2 cellular contexts compared by ENCODE assay signal in genomic region chr7:35648367-35648766, GRCh38.
TF ChIP-seq lines count a peak whose summit lies in the region.

No MANE protein-coding gene starts in this region.

TF ChIP-seq in HEK293, 187 proteins besides CTCF, POLR2A, EP300 and RAD21 (continued from another document):
- TF ChIP-seq ZNF449 (tag by site-specific recombination; IDR thresholded peaks at IDR 0.05): no peak
- no peak for TF ChIP-seq ZNF560 (tag by site-specific recombination; IDR thresholded peaks at IDR 0.05; ENCODE audit: borderline replicate concordance)
- TF ChIP-seq ZNF777 (tag by site-specific recombination; IDR thresholded peaks at IDR 0.05; ENCODE audit: borderline replicate concordance): no peak
- no peak for TF ChIP-seq ZFP37 (tag by site-specific recombination; IDR thresholded peaks at IDR 0.05)
- no peak for TF ChIP-seq ZNF394 (tag by site-specific recombination; IDR thresholded peaks at IDR 0.05; ENCODE audit: borderline replicate concordance)
- TF ChIP-seq ZNF510 (tag by site-specific recombination; IDR thresholded peaks at IDR 0.05; ENCODE audit: insufficient replicate concordance): no peak

TF ChIP-seq in SK-N-SH treated with all-trans-retinoic acid at 6 μM for 48 hours, 23 proteins besides CTCF, POLR2A, EP300 and RAD21 (continued from another document):
- TF ChIP-seq TSHZ2 (CRISPR knock-in tag; IDR thresholded peaks at IDR 0.05): no peak
- no peak for TF ChIP-seq BACH2 (CRISPR knock-in tag; IDR thresholded peaks at IDR 0.05; ENCODE audit: borderline replicate concordance)
- TF ChIP-seq ZC3H10 (CRISPR knock-in tag; IDR thresholded peaks at IDR 0.05): no peak
- no peak for TF ChIP-seq TCF4 (CRISPR knock-in tag; IDR thresholded peaks at IDR 0.05; ENCODE audit: borderline replicate concordance)
